ENCODE assay signal across 8 cellular contexts in genomic region chr9:15485836-15486678, GRCh38. TPM values are rescaled to one million over a fixed set of nuclear protein-coding genes. Genes with fewer than 3 reads are reported as not detected.
A peak's percentile ranks its signal among the peaks of the same experiment; 100 is the strongest.
DNase-seq lines count a peak whose midpoint lies in the region; ATAC-seq, FAIRE-seq and TF ChIP-seq lines count a peak whose summit lies in the region.

No MANE protein-coding gene starts in this region.

- ATAC-seq in HG02981 (IDR thresholded peaks at IDR 0.05; ENCODE audit: unreplicated experiment) = no peak

- H3K4me1 Mint-ChIP-seq in activated CD4-positive, alpha-beta memory T cell treated with anti-CD3 and anti-CD28 coated beads, Interleukin-2, amount 10 ng/mL, durations not matched to agents 7 days and 5 days = peaks cover 17% of the 10 kb centered on the region

- peaks cover 57% of the 10 kb centered on the region for H3K36me3 Mint-ChIP-seq in activated CD4-positive, alpha-beta memory T cell treated with anti-CD3 and anti-CD28 coated beads, Interleukin-2, amount 10 ng/mL, durations not matched to agents 7 days and 5 days (ENCODE audit: low read depth)

- DNase-seq in AG09319 (ENCODE audit: extremely low read depth, low read depth) (no peak), GM23248 (peak; percentile 58), middle frontal gyrus (ENCODE audit: extremely low spot score, low spot score) (no peak)
- DNase-seq in activated CD4-positive, alpha-beta memory T cell treated with anti-CD3 and anti-CD28 coated beads, Interleukin-2, amount 10 ng/mL, durations not matched to agents 7 days and 5 days = no peak
- DNase-seq in stimulated activated CD4-positive, alpha-beta T cell treated with anti-CD3 and anti-CD28 coated beads, Interleukin-15, amount 100 ng/mL, for 24 hours = no peak
- DNase-seq in stimulated activated CD4-positive, alpha-beta T cell treated with anti-CD3 and anti-CD28 coated beads, Interleukin-4, amount 100 ng/mL, for 24 hours = no peak

- no peak overlapping the region for H3K4me3 Mint-ChIP-seq in activated CD4-positive, alpha-beta memory T cell treated with anti-CD3 and anti-CD28 coated beads, Interleukin-2, amount 10 ng/mL, durations not matched to agents 7 days and 5 days

- H3K4me2 ChIP-seq in GM23248 (ENCODE audit: unreplicated experiment) = no peak overlapping the region

- TF ChIP-seq CTCF in AG09319 (IDR thresholded peaks at IDR 0.05; ENCODE audit: low read depth, low read length) = peak; percentile 52

- no peaks in the 10 kb centered on the region for H3K9me3 ChIP-seq in GM23248 (ENCODE audit: low read depth)

- FAIRE-seq in islet of Langerhans (lab: Jason Lieb, UNC) = peak; percentile 43

- H3F3A ChIP-seq in GM23248 (ENCODE audit: insufficient read depth) = no peaks in the 10 kb centered on the region; the same call in 1 of the 2 replicates

- H3K9me3 Mint-ChIP-seq in activated CD4-positive, alpha-beta memory T cell treated with anti-CD3 and anti-CD28 coated beads, Interleukin-2, amount 10 ng/mL, durations not matched to agents 7 days and 5 days = no peaks in the 10 kb centered on the region

- H3K4me3 ChIP-seq in GM23248 = no peak overlapping the region

- H3K27ac Mint-ChIP-seq in activated CD4-positive, alpha-beta memory T cell treated with anti-CD3 and anti-CD28 coated beads, Interleukin-2, amount 10 ng/mL, durations not matched to agents 7 days and 5 days = peak overlapping the region; percentile 7

- H2AFZ ChIP-seq in GM23248 = peak overlapping the region; percentile 19; the same call in 1 of the 2 replicates

- H3K36me3 ChIP-seq in GM23248 (ENCODE audit: low read depth) = no peaks in the 10 kb centered on the region

- H3K9ac ChIP-seq in GM23248 = no peak overlapping the region

- in situ Hi-C loops in GM23248 (cut with MboI) = no loop called here

- H3K79me2 ChIP-seq in GM23248 (ENCODE audit: insufficient read depth) = no peaks in the 10 kb centered on the region

- no peaks in the 10 kb centered on the region for H3K27me3 Mint-ChIP-seq in activated CD4-positive, alpha-beta memory T cell treated with anti-CD3 and anti-CD28 coated beads, Interleukin-2, amount 10 ng/mL, durations not matched to agents 7 days and 5 days

- peaks cover 8% of the 10 kb centered on the region for H3K4me1 ChIP-seq in GM23248 (ENCODE audit: insufficient read depth)

- WGBS in GM23248 (ENCODE audit: low coverage in 1 of 2, low lambda C conversion rate in 2 of 2, missing lambda C conversion rate in 2 of 2), 2 experiments = 48 to 51% methylated on average over 2 of the region's 2 CpGs

- no peak overlapping the region for H3K27ac ChIP-seq in GM23248

- no peaks in the 10 kb centered on the region for H4K20me1 ChIP-seq in GM23248 (ENCODE audit: insufficient read depth)

- H3K27me3 ChIP-seq in GM23248 (replicated peaks; ENCODE audit: insufficient read depth) = no peaks in the 10 kb centered on the region

- POLR2A ChIA-PET in activated CD4-positive, alpha-beta memory T cell treated with anti-CD3 and anti-CD28 coated beads, Interleukin-2, amount 10 ng/mL, durations not matched to agents 7 days and 5 days (lab: Charles Lee) = no interaction called here

- CTCF ChIA-PET in activated CD4-positive, alpha-beta memory T cell treated with anti-CD3 and anti-CD28 coated beads, Interleukin-2, amount 10 ng/mL, durations not matched to agents 7 days and 5 days (lab: Charles Lee) = interaction anchor here (0.8 to 1.1 kb wide), 2 partner anchors 102 to 281 kb away, joined by 3 read pairs; no protein-coding TSS in a partner anchor

- no peaks in the 10 kb centered on the region for H3K9me2 ChIP-seq in GM23248 (ENCODE audit: insufficient read depth)

RNA-seq across cellular contexts. Expression of gene PSIP1, which starts 24.7 kb away (rescaled TPM):
- total RNA-seq in GM23248 (2014; rRNA removed; shearing (Covaris generic)) = 31.2 and 36.9 TPM in 2 replicates
- 49.9 and 58.0 TPM in 2 replicates for polyA plus RNA-seq in GM23248 (2016; fragmentation: Nextera tagmentation; extraction: Ambion mirVana)
- 100 to 1,000 TPM; 109 to 122 TPM for total RNA-seq in activated CD4-positive, alpha-beta memory T cell treated with anti-CD3 and anti-CD28 coated beads, Interleukin-2, amount 10 ng/mL, durations not matched to agents 7 days and 5 days
